8 cellular contexts compared by ENCODE assay signal in the genomic region with DNA sequence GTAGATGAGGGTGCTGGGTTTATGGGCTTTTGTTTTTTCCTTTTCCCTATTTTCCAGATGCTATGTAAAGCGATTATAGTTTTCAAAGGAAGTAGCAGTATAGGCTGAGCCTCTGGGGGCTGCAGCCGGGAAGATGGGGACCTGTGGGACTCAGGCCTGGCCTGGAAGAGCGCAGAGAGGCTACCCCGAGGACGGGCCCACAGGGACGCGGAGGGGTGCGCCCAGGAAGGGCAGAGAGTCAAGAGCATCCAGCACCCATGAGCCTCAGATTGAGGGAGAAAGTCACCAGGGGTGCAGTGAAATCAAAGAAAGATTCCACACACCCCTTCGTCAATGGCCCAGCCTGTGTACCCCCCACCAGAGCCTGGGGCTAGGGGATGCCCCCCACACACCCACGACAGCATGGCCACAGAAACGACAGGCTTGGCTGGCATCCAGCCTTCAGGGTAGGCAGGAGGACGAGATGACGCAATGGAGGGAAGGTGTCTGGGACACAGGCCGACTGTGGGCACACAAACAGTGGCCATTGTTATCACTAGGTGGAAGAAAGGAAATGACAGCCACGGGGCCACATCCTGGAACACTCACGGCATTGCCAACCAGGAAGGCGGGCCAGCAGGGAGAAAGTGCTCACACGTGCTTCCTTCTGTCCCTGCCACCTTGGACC. TPM values are rescaled to one million over a fixed set of nuclear protein-coding genes. Genes with fewer than 3 reads are reported as not detected.
DNase-seq lines count a peak whose midpoint lies in the region; ATAC-seq and TF ChIP-seq lines count a peak whose summit lies in the region.
"Had no signal": no experiment of that assay in that cellular context is flagged by ENCODE, and none has a peak within 500 bp of the region (broad histone marks: within the 10 kb centered on the region; RNA-seq: fewer than 3 reads in every experiment).

No MANE protein-coding gene starts in this region.

- intact Hi-C loops in thyroid gland (cut with DNase I), result no loop called here

- no peaks in the 10 kb centered on the region for H3K9me3 Mint-ChIP-seq in activated naive CD8-positive, alpha-beta T cell treated with anti-CD3 and anti-CD28 coated beads, Interleukin-2, amount 50 U/mL, for 24 hours

- no peaks in the 10 kb centered on the region for H3K9me3 ChIP-seq in thyroid gland

- peak overlapping the region; percentile 4 for H3K4me3 Mint-ChIP-seq in activated naive CD8-positive, alpha-beta T cell treated with anti-CD3 and anti-CD28 coated beads, Interleukin-2, amount 50 U/mL, for 24 hours

- H3K4me1 Mint-ChIP-seq in activated naive CD8-positive, alpha-beta T cell treated with anti-CD3 and anti-CD28 coated beads, Interleukin-2, amount 50 U/mL, for 24 hours, result peaks cover 43% of the 10 kb centered on the region

- peak overlapping the region in 2 of 3 donors; percentile 22 to 75 for H3K27ac ChIP-seq in thyroid gland
- H3K27ac ChIP-seq: KMS-11 had no signal

- no peak overlapping the region for H3K4me3 ChIP-seq in thyroid gland (replicated peaks in 1 of 3)

- ATAC-seq in activated naive CD8-positive, alpha-beta T cell treated with anti-CD3 and anti-CD28 coated beads, Interleukin-2, amount 50 U/mL, for 24 hours, result peak; percentile 34
- peak; percentile 66 for ATAC-seq in left lobe of liver
- no peak for ATAC-seq in GM21737 (IDR thresholded peaks at IDR 0.05; ENCODE audit: unreplicated experiment)

- peak overlapping the region; percentile 68 for H3K27ac Mint-ChIP-seq in activated naive CD8-positive, alpha-beta T cell treated with anti-CD3 and anti-CD28 coated beads, Interleukin-2, amount 50 U/mL, for 24 hours

- POLR2A ChIA-PET in HEK293T (lab: Yijun Ruan, JAX), result interaction anchor here (1.6 kb wide), 1 partner anchor 9 kb away, joined by 4 read pairs; a partner anchor contains a TSS

- no peaks in the 10 kb centered on the region for H3K36me3 ChIP-seq in thyroid gland

- TF ChIP-seq CTCF in thyroid gland (IDR thresholded peaks at IDR 0.05), result no peak

- CTCF ChIA-PET in HEK293T (lab: Yijun Ruan, JAX), result no interaction called here

- 48 to 66% methylated on average over 18 of the region's 18 CpGs for WGBS in thyroid gland, 2 donors

- DNase-seq in NCI-H774 (lab: John Stamatoyannopoulos, UW) (peak; percentile 31), left lobe of liver (ENCODE audit: low spot score) (peak; percentile 83), thyroid gland (peak; percentile 35 to 51), HEK293T (ENCODE audit: extremely low spot score) (no peak), NCI-H128 (lab: John Stamatoyannopoulos, UW; ENCODE audit: unreplicated experiment) (no peak)
- peak; percentile 55 for DNase-seq in activated naive CD8-positive, alpha-beta T cell treated with anti-CD3 and anti-CD28 coated beads, Interleukin-2, amount 50 U/mL, for 24 hours

- peaks cover 4% of the 10 kb centered on the region for H3K36me3 Mint-ChIP-seq in activated naive CD8-positive, alpha-beta T cell treated with anti-CD3 and anti-CD28 coated beads, Interleukin-2, amount 50 U/mL, for 24 hours (ENCODE audit: low read depth)

- no peaks in the 10 kb centered on the region for H3K27me3 ChIP-seq in thyroid gland

- no peak for TF ChIP-seq POLR2A in thyroid gland (IDR thresholded peaks at IDR 0.05)

- H3K27me3 Mint-ChIP-seq in activated naive CD8-positive, alpha-beta T cell treated with anti-CD3 and anti-CD28 coated beads, Interleukin-2, amount 50 U/mL, for 24 hours, result no peaks in the 10 kb centered on the region

- peaks cover 19 to 41% of the 10 kb centered on the region in 2 donors for H3K4me1 ChIP-seq in thyroid gland

TF ChIP-seq in HEK293T, 16 proteins besides CTCF, POLR2A, EP300 and RAD21:
- TF ChIP-seq FOXM1 (IDR thresholded peaks at IDR 0.05; ENCODE audit: borderline replicate concordance), result no peak
- no peak for TF ChIP-seq NFRKB (IDR thresholded peaks at IDR 0.05)
- TF ChIP-seq SP1 (IDR thresholded peaks at IDR 0.05), result no peak
- no peak for TF ChIP-seq ELF4 (IDR thresholded peaks at IDR 0.05)
- no peak for TF ChIP-seq ZNF384 (IDR thresholded peaks at IDR 0.05)
- no peak for TF ChIP-seq LEF1 (IDR thresholded peaks at IDR 0.05; ENCODE audit: borderline replicate concordance)
- no peak for TF ChIP-seq L3MBTL2 (conservative IDR thresholded peaks at IDR 0.05)
- TF ChIP-seq BHLHE40 (IDR thresholded peaks at IDR 0.05; ENCODE audit: borderline replicate concordance), result no peak
- no peak for TF ChIP-seq FOXK2 (IDR thresholded peaks at IDR 0.05)
- no peak for TF ChIP-seq SUZ12 (IDR thresholded peaks at IDR 0.05)
- TF ChIP-seq ARNT (IDR thresholded peaks at IDR 0.05), result no peak
- TF ChIP-seq FOXA1 (IDR thresholded peaks at IDR 0.05), result no peak
- no peak for TF ChIP-seq TARDBP (IDR thresholded peaks at IDR 0.05)
- no peak for TF ChIP-seq CTBP1 (IDR thresholded peaks at IDR 0.05; ENCODE audit: borderline replicate concordance)

RNA-seq across cellular contexts. Expression of a gene that starts 9.0 kb away (rescaled TPM):
- total RNA-seq in left lobe of liver (32.1 TPM), thyroid gland (100 to 1,000 TPM; 106 to 122 (median 112) TPM)

RNA-seq across cellular contexts. Expression of a gene that starts 29.2 kb away (rescaled TPM):
- total RNA-seq in left lobe of liver (2.5 TPM), thyroid gland (100 to 1,000 TPM in 1 of 4 donors, 10 to 100 TPM in 3; 13.1 to 111 (median 24.6) TPM)

Comparison
In these comparisons a context has a peak if more than half of its experiments do, and no peak if none do; other contexts are left out.
1. DNase-seq: peak in NCI-H774 (single experiment), activated naive CD8-positive, alpha-beta T cell treated with anti-CD3 and anti-CD28 coated beads, Interleukin-2, amount 50 U/mL, for 24 hours (single experiment), left lobe of liver (single experiment) and thyroid gland (2 of 2); none in HEK293T (single experiment) and NCI-H128 (single experiment).